17 cellular contexts compared by ENCODE assay signal in the genomic region with DNA sequence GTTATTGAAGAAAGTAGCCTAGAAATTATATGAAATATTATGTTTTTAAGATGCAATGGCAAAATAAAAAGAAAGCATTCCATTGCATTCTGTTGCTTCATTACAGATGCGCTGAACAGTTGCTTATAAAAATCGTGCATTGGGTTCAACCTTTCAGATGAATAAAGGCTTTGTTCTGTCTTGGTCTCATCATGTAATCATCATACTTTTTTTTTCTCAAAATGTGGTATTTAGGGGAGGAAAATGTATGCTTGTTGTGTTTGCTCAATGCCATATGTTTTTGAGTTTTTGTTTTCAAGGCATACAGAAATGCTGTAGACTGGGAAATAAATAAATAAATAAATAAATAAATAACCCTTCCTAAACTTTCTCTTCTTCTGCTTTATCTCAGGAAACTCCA. TPM values are rescaled to one million over a fixed set of nuclear protein-coding genes. Genes with fewer than 3 reads are reported as not detected.
A peak's percentile ranks its signal among the peaks of the same experiment; 100 is the strongest.
DNase-seq lines count a peak whose midpoint lies in the region; ATAC-seq and TF ChIP-seq lines count a peak whose summit lies in the region.
"Had no signal": no experiment of that assay in that cellular context is flagged by ENCODE, and none has a peak within 500 bp of the region (broad histone marks: within the 10 kb centered on the region; RNA-seq: fewer than 3 reads in every experiment).

No MANE protein-coding gene starts in this region.

- H3K4me3 Mint-ChIP-seq in activated T-cell treated with anti-CD3 and anti-CD28 coated beads, Interleukin-2, amount 50 U/mL, for 72 hours: no peak overlapping the region
- no peak overlapping the region for H3K4me3 Mint-ChIP-seq in activated T-cell treated with anti-CD3 and anti-CD28 coated beads, Interleukin-2, amount 50 U/mL, for 4 hours
- no peak overlapping the region for H3K4me3 Mint-ChIP-seq in nephron
- H3K4me3 Mint-ChIP-seq: CD8-positive, alpha-beta T cell; dendritic cell treated with granulocyte-macrophage colony-stimulating factor and Interleukin-4, amounts not matched to agents 40 ng/mL and 50 ng/mL, for 4 days had no signal

- H3K4me1 ChIP-seq in uterus (no peaks in the 10 kb centered on the region), ovary (ENCODE audit: insufficient read depth) (peaks cover 5% of the 10 kb centered on the region)

- TF ChIP-seq POLR2A in uterus (IDR thresholded peaks at IDR 0.05) (no peak), ovary (IDR thresholded peaks at IDR 0.05) (no peak)

- H3K9me3 Mint-ChIP-seq in activated T-cell treated with anti-CD3 and anti-CD28 coated beads, Interleukin-2, amount 50 U/mL, for 72 hours: peaks cover 0 to 4% of the 10 kb centered on the region in 2 donors
- no peaks in the 10 kb centered on the region for H3K9me3 Mint-ChIP-seq in activated T-cell treated with anti-CD3 and anti-CD28 coated beads, Interleukin-2, amount 50 U/mL, for 4 hours
- H3K9me3 Mint-ChIP-seq in nephron: no peaks in the 10 kb centered on the region
- H3K9me3 Mint-ChIP-seq: CD8-positive, alpha-beta T cell; dendritic cell treated with granulocyte-macrophage colony-stimulating factor and Interleukin-4, amounts not matched to agents 40 ng/mL and 50 ng/mL, for 4 days had no signal

- H3K27ac ChIP-seq in dorsolateral prefrontal cortex: peak overlapping the region; percentile 21 to 97 (median 92)
- peak overlapping the region; percentile 93 to 97 for H3K27ac ChIP-seq in uterus
- no peak overlapping the region for H3K27ac ChIP-seq in ovary
- H3K27ac ChIP-seq: neutrophil had no signal

- TF ChIP-seq CTCF in dorsolateral prefrontal cortex (IDR thresholded peaks at IDR 0.05 in 54 of 56, conservative IDR thresholded peaks at IDR 0.05 in 2 of 56; ENCODE audit: low read depth in 1 of 56, partially characterized antibody in 56 of 56) (no peak), nephron (IDR thresholded peaks at IDR 0.05; ENCODE audit: unreplicated experiment in 3 of 3) (no peak), uterus (IDR thresholded peaks at IDR 0.05) (no peak), ovary (IDR thresholded peaks at IDR 0.05) (no peak)

- no peak for TF ChIP-seq EP300 in ovary (IDR thresholded peaks at IDR 0.05)

- H3K4me3 ChIP-seq in dorsolateral prefrontal cortex: peak overlapping the region in 52 of 59 donors; percentile 2 to 96 (median 79)
- no peak overlapping the region for H3K4me3 ChIP-seq in uterus
- H3K4me3 ChIP-seq in ovary: no peak overlapping the region

- no peaks in the 10 kb centered on the region for H3K9me3 ChIP-seq in uterus
- no peaks in the 10 kb centered on the region for H3K9me3 ChIP-seq in ovary
- H3K9me3 ChIP-seq: neutrophil had no signal

- H3K27me3 ChIP-seq in dorsolateral prefrontal cortex: no peaks in the 10 kb centered on the region
- no peaks in the 10 kb centered on the region for H3K27me3 ChIP-seq in uterus
- no peaks in the 10 kb centered on the region for H3K27me3 ChIP-seq in ovary

- H3K27me3 Mint-ChIP-seq in activated T-cell treated with anti-CD3 and anti-CD28 coated beads, Interleukin-2, amount 50 U/mL, for 72 hours (ENCODE audit: low read depth): no peaks in the 10 kb centered on the region
- H3K27me3 Mint-ChIP-seq in activated T-cell treated with anti-CD3 and anti-CD28 coated beads, Interleukin-2, amount 50 U/mL, for 4 hours (ENCODE audit: low read depth): no peaks in the 10 kb centered on the region
- no peaks in the 10 kb centered on the region for H3K27me3 Mint-ChIP-seq in nephron (ENCODE audit: low read depth)

- intact Hi-C loops in dorsolateral prefrontal cortex (cut with DNase I) (loop anchor here (5.0 kb wide), 5 partner anchors 109 to 211 kb away; a partner anchor contains a TSS), uterus (cut with DNase I; ENCODE audit: low total_unique reads) (loop anchor here (10.0 kb wide), 1 partner anchor 124 kb away; no protein-coding TSS in a partner anchor), ovary (cut with DNase I) (loop anchor here in 3 of 4 donors (5.0 to 10.0 kb wide), 4 partner anchors 106 to 214 kb away; a partner anchor contains a TSS)

- ATAC-seq in activated T-cell treated with anti-CD3 and anti-CD28 coated beads, Interleukin-2, amount 50 U/mL, for 72 hours (replicated peaks in 1 of 2): no peak
- no peak for ATAC-seq in activated T-cell treated with anti-CD3 and anti-CD28 coated beads, Interleukin-2, amount 50 U/mL, for 4 hours
- no peak for ATAC-seq in HG03520 (IDR thresholded peaks at IDR 0.05; ENCODE audit: unreplicated experiment)
- ATAC-seq: CD8-positive, alpha-beta T cell; GM12878; left ventricle myocardium superior had no signal

- peak overlapping the region; percentile 92 for H3K27ac Mint-ChIP-seq in activated T-cell treated with anti-CD3 and anti-CD28 coated beads, Interleukin-2, amount 50 U/mL, for 72 hours
- peak overlapping the region in 2 of 3 experiments; percentile 95 to 96 for H3K27ac Mint-ChIP-seq in nephron

- peaks cover 24% of the 10 kb centered on the region for H3K4me1 Mint-ChIP-seq in activated T-cell treated with anti-CD3 and anti-CD28 coated beads, Interleukin-2, amount 50 U/mL, for 72 hours (ENCODE audit: low read depth)
- H3K4me1 Mint-ChIP-seq in activated T-cell treated with anti-CD3 and anti-CD28 coated beads, Interleukin-2, amount 50 U/mL, for 4 hours (ENCODE audit: low read depth): peaks cover 33% of the 10 kb centered on the region
- peaks cover 28% of the 10 kb centered on the region for H3K4me1 Mint-ChIP-seq in nephron

- 86 to 88% (median 86%) methylated on average over 2 of the region's 2 CpGs for WGBS in ovary, 3 donors

- no peak for DNase-seq in activated T-cell treated with anti-CD3 and anti-CD28 coated beads, Interleukin-2, amount 50 U/mL, for 72 hours
- no peak for DNase-seq in activated T-cell treated with anti-CD3 and anti-CD28 coated beads, Interleukin-2, amount 50 U/mL, for 4 hours
- DNase-seq in dorsolateral prefrontal cortex (no peak), uterus (no peak), NCI-H748 treated with DMSO at 0.1 percent for 48 hours (lab: John Stamatoyannopoulos, UW) (no peak), ovary (no peak)
- DNase-seq: 8988T; activated gamma-delta T cell; CD8-positive, alpha-beta T cell; KG1; left ventricle myocardium superior; stimulated activated CD4-positive, alpha-beta T cell treated with anti-CD3 and anti-CD28 coated beads, Interleukin-4, amount 100 ng/mL, for 4 hours had no signal

- H3K36me3 ChIP-seq in uterus (no peaks in the 10 kb centered on the region), ovary (no peaks in the 10 kb centered on the region)
- H3K36me3 ChIP-seq: neutrophil had no signal

- peaks cover 0 to 3% of the 10 kb centered on the region in 2 donors for H3K36me3 Mint-ChIP-seq in activated T-cell treated with anti-CD3 and anti-CD28 coated beads, Interleukin-2, amount 50 U/mL, for 72 hours (ENCODE audit: insufficient read depth in 2 of 2)
- no peaks in the 10 kb centered on the region for H3K36me3 Mint-ChIP-seq in activated T-cell treated with anti-CD3 and anti-CD28 coated beads, Interleukin-2, amount 50 U/mL, for 4 hours (ENCODE audit: insufficient read depth)
- no peaks in the 10 kb centered on the region for H3K36me3 Mint-ChIP-seq in nephron (ENCODE audit: low read depth)

RNA-seq across cellular contexts. Expression of a gene that starts 1.1 kb away (rescaled TPM):
- 10 to 100 TPM; 14.9 to 26.9 TPM for total RNA-seq in activated T-cell treated with anti-CD3 and anti-CD28 coated beads, Interleukin-2, amount 50 U/mL, for 72 hours
- 10 to 100 TPM; 10.3 to 11.7 (median 11.4) TPM for total RNA-seq in activated T-cell treated with anti-CD3 and anti-CD28 coated beads, Interleukin-2, amount 50 U/mL, for 4 hours
- total RNA-seq in dorsolateral prefrontal cortex (100 to 1,000 TPM in 119 of 120 experiments, 10 to 100 TPM in 1; 96.2 to 275 (median 181) TPM), uterus (100 to 1,000 TPM in 1 of 4 donors, 10 to 100 TPM in 3; 50.7 to 115 (median 72.0) TPM), ovary (100 to 1,000 TPM in 1 of 7 donors, 10 to 100 TPM in 6; 65.5 to 110 (median 97.8) TPM)
- 10 to 100 TPM; 43.7 to 53.3 TPM for polyA plus RNA-seq in ovary

Comparison
In these comparisons a context has a peak if more than half of its experiments do, and no peak if none do; other contexts are left out.
1. H3K27ac ChIP-seq: peak in dorsolateral prefrontal cortex (59 of 59) and uterus (2 of 2); none in ovary (0 of 2).
2. H3K4me3 ChIP-seq: peak in dorsolateral prefrontal cortex (52 of 59); none in uterus (0 of 2) and ovary (single experiment).